ENCODE assay signal across 9 cellular contexts in the genomic region with DNA sequence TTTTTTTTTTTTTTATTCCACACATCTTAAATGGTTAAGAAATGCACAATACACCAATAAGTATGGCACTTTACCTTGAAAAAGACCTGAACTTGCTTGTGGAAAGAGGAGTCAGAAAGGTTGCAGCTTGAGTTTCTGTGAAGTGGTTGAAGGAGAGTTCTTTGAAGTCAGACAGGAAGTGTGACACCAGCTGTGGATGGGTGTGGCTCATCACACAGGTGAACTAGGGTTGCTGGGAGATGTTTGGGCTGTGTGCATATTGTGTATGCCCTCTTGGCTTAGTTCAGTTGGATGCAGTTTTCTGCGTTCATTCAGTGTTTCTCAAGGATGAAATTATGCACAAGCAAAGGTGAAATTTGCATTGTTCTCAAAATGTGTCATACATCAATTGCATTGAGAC. TPM values are rescaled to one million over a fixed set of nuclear protein-coding genes. Genes with fewer than 3 reads are reported as not detected.
DNase-seq lines count a peak whose midpoint lies in the region; ATAC-seq and TF ChIP-seq lines count a peak whose summit lies in the region.
"Had no signal": no experiment of that assay in that cellular context is flagged by ENCODE, and none has a peak within 500 bp of the region (broad histone marks: within the 10 kb centered on the region; RNA-seq: fewer than 3 reads in every experiment).

No MANE protein-coding gene starts in this region.

- H3K4me3 ChIP-seq in GM12865 (ENCODE audit: low read depth, low read length) (no peak overlapping the region), lower lobe of right lung (no peak overlapping the region)

- ATAC-seq in HG03342 (IDR thresholded peaks at IDR 0.05; ENCODE audit: unreplicated experiment) = peak; percentile 43
- no peak for ATAC-seq in lower lobe of right lung
- no peak for ATAC-seq in HG02763 (IDR thresholded peaks at IDR 0.05; ENCODE audit: unreplicated experiment)

- peak overlapping the region; percentile 12 for H3K27ac ChIP-seq in lower lobe of right lung
- H3K27ac ChIP-seq: parathyroid adenoma had no signal

- DNase-seq in GM12865 (ENCODE audit: low read depth) = peak; percentile 74
- peak; percentile 65 for DNase-seq in activated CD8-positive, alpha-beta memory T cell treated with anti-CD3 and anti-CD28 coated beads, Interleukin-2, amount 50 U/mL, for 4 hours
- DNase-seq in lower lobe of right lung = no peak
- DNase-seq in NCI-H2171 (lab: John Stamatoyannopoulos, UW) = no peak
- no peak for DNase-seq in GF-D8 (lab: John Stamatoyannopoulos, UW)
- DNase-seq in superior temporal gyrus (ENCODE audit: extremely low spot score) = no peak

- TF ChIP-seq CTCF in GM12865 (IDR thresholded peaks at IDR 0.05; ENCODE audit: insufficient read depth, low read depth, low read length, missing control alignments) (no peak), lower lobe of right lung (IDR thresholded peaks at IDR 0.05) (no peak)

- no peaks in the 10 kb centered on the region for H3K27me3 ChIP-seq in lower lobe of right lung (ENCODE audit: low read depth)

- peaks cover 66% of the 10 kb centered on the region for H3K36me3 ChIP-seq in lower lobe of right lung

- H3K4me1 ChIP-seq in lower lobe of right lung = peaks cover 73% of the 10 kb centered on the region
- H3K4me1 ChIP-seq: parathyroid adenoma had no signal

- no peaks in the 10 kb centered on the region for H3K9me3 ChIP-seq in lower lobe of right lung

- intact Hi-C loops in lower lobe of right lung (cut with DNase I) = no loop called here

RNA-seq across cellular contexts. Expression of a gene that starts 6.3 kb away (rescaled TPM):
- total RNA-seq in lower lobe of right lung = 23.8 TPM

RNA-seq across cellular contexts. Expression of a gene that starts 11.4 kb away (rescaled TPM):
- total RNA-seq in lower lobe of right lung = 32.0 TPM

Comparison
In these comparisons a context has a peak if more than half of its experiments do, and no peak if none do; other contexts are left out.
1. DNase-seq: peak in GM12865 (single experiment) and activated CD8-positive, alpha-beta memory T cell treated with anti-CD3 and anti-CD28 coated beads, Interleukin-2, amount 50 U/mL, for 4 hours (single experiment); none in lower lobe of right lung (single experiment), NCI-H2171 (single experiment), GF-D8 (single experiment) and superior temporal gyrus (single experiment).